13 cellular contexts compared by ENCODE assay signal in the genomic region with DNA sequence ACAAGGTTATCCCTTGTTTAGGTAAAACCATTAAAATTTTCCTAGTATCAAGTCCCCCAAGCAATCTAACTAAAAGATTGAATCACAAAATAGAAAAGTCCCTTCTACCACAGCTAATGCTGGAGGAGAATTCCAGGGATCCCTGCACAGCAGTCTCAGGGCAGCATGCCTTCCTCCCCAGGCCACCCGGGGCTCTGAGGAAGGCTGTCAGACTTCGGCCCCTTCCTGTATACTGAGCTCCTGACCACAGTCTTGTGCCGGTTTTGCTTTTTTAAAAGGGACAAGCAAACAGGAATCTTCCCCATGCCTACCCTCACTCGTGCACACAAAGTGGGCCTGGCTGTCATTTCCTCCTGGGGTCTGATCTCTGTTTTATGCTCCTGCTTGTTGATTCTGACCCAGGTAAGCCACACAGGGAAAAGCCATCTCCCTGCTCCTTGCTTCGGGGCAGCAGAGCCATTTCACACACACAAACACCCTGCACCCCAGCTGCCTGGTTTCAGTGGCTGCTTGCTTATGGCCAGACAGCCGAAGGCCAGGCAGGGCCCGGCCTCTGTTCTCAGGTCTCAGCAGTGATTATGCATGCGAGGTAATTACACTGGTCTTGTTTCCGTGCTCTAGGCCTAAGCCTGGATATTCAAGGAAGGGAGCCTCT.
A peak's percentile ranks its signal among the peaks of the same experiment; 100 is the strongest.
DNase-seq lines count a peak whose midpoint lies in the region; TF ChIP-seq lines count a peak whose summit lies in the region.
"Had no signal": no experiment of that assay in that cellular context is flagged by ENCODE, and none has a peak within 500 bp of the region (broad histone marks: within the 10 kb centered on the region; RNA-seq: fewer than 3 reads in every experiment).

No MANE protein-coding gene starts in this region.

- H3K4me3 Mint-ChIP-seq in progenitor cell of endocrine pancreas (ENCODE audit: low read depth) = no peak overlapping the region
- no peak overlapping the region for H3K4me3 Mint-ChIP-seq in activated T-cell treated with anti-CD3 and anti-CD28 coated beads, Interleukin-2, amount 50 U/mL, for 24 hours
- H3K4me3 Mint-ChIP-seq: activated B cell treated with CpG ODN at 0.5 μM for 24 hours, CD14-positive monocyte had no signal

- no peaks in the 10 kb centered on the region for H3K36me3 Mint-ChIP-seq in progenitor cell of endocrine pancreas (ENCODE audit: insufficient read depth)
- no peaks in the 10 kb centered on the region for H3K36me3 Mint-ChIP-seq in activated T-cell treated with anti-CD3 and anti-CD28 coated beads, Interleukin-2, amount 50 U/mL, for 24 hours (ENCODE audit: low read depth)
- H3K36me3 Mint-ChIP-seq: CD14-positive monocyte had no signal

- H3K27me3 Mint-ChIP-seq in progenitor cell of endocrine pancreas = peaks cover 3% of the 10 kb centered on the region
- H3K27me3 Mint-ChIP-seq in activated T-cell treated with anti-CD3 and anti-CD28 coated beads, Interleukin-2, amount 50 U/mL, for 24 hours = peaks cover 28% of the 10 kb centered on the region

- no peak for TF ChIP-seq CTCF in RWPE1 (conservative IDR thresholded peaks at IDR 0.05; ENCODE audit: low read depth)
- no peak for TF ChIP-seq CTCF in progenitor cell of endocrine pancreas (IDR thresholded peaks at IDR 0.05; ENCODE audit: unreplicated experiment)

- H3K9me3 Mint-ChIP-seq in progenitor cell of endocrine pancreas (ENCODE audit: low read depth) = no peaks in the 10 kb centered on the region
- H3K9me3 Mint-ChIP-seq in activated T-cell treated with anti-CD3 and anti-CD28 coated beads, Interleukin-2, amount 50 U/mL, for 24 hours = no peaks in the 10 kb centered on the region

- peak overlapping the region; percentile 34 for H3K27ac Mint-ChIP-seq in progenitor cell of endocrine pancreas
- no peak overlapping the region for H3K27ac Mint-ChIP-seq in activated T-cell treated with anti-CD3 and anti-CD28 coated beads, Interleukin-2, amount 50 U/mL, for 24 hours
- H3K27ac Mint-ChIP-seq: activated B cell treated with CpG ODN at 0.5 μM for 24 hours had no signal

- CTCF ChIA-PET in RWPE1 (lab: Yijun Ruan, JAX) = interaction anchor here (1.0 kb wide), 1 partner anchor 254 kb away, joined by 3 read pairs; no protein-coding TSS in a partner anchor

- H3K4me1 Mint-ChIP-seq in progenitor cell of endocrine pancreas (ENCODE audit: low read depth) = peaks cover 3% of the 10 kb centered on the region
- no peaks in the 10 kb centered on the region for H3K4me1 Mint-ChIP-seq in activated T-cell treated with anti-CD3 and anti-CD28 coated beads, Interleukin-2, amount 50 U/mL, for 24 hours (ENCODE audit: low read depth)
- H3K4me1 Mint-ChIP-seq: activated B cell treated with CpG ODN at 0.5 μM for 24 hours, CD14-positive monocyte had no signal

- POLR2A ChIA-PET in RWPE1 (lab: Yijun Ruan, JAX; ENCODE audit: low non-redundant PET) = no interaction called here

- DNase-seq in Daoy (ENCODE audit: low read depth) = peak; percentile 42
- no peak for DNase-seq in RWPE1 (ENCODE audit: low spot score)
- peak; percentile 18 for DNase-seq in glomerular visceral epithelial cell (ENCODE audit: extremely low spot score)
- no peak for DNase-seq in progenitor cell of endocrine pancreas (ENCODE audit: low spot score, unreplicated experiment)
- DNase-seq in RPMI8226 = no peak
- DNase-seq in activated T-cell treated with anti-CD3 and anti-CD28 coated beads, Interleukin-2, amount 50 U/mL, for 24 hours = no peak
- no peak for DNase-seq in AG08396 (ENCODE audit: low spot score)
- no peak for DNase-seq in T-helper 9 cell
- DNase-seq: activated B cell treated with CpG ODN at 0.5 μM for 24 hours; activated effector memory CD4-positive, alpha-beta T cell treated with anti-CD3 and anti-CD28 coated beads, Interleukin-2, amount 50 U/mL, for 16 hours; cortex of kidney; stimulated activated naive CD8-positive, alpha-beta T cell treated with anti-CD3 and anti-CD28 coated beads, Interleukin-15, Interleukin-2, amounts not matched to agents 100 U/mL and 50 U/mL, for 24 hours had no signal

- H3K27ac ChIP-seq in RWPE1 = peak overlapping the region; percentile 71

Comparison
In these comparisons a context has a peak if more than half of its experiments do, and no peak if none do; other contexts are left out.
1. DNase-seq: peak in Daoy (single experiment) and glomerular visceral epithelial cell (single experiment); none in RWPE1 (single experiment), progenitor cell of endocrine pancreas (single experiment), RPMI8226 (single experiment), activated T-cell treated with anti-CD3 and anti-CD28 coated beads, Interleukin-2, amount 50 U/mL, for 24 hours (single experiment), AG08396 (single experiment) and T-helper 9 cell (single experiment).